ENCODE assay signal across 18 cellular contexts in the genomic region with DNA sequence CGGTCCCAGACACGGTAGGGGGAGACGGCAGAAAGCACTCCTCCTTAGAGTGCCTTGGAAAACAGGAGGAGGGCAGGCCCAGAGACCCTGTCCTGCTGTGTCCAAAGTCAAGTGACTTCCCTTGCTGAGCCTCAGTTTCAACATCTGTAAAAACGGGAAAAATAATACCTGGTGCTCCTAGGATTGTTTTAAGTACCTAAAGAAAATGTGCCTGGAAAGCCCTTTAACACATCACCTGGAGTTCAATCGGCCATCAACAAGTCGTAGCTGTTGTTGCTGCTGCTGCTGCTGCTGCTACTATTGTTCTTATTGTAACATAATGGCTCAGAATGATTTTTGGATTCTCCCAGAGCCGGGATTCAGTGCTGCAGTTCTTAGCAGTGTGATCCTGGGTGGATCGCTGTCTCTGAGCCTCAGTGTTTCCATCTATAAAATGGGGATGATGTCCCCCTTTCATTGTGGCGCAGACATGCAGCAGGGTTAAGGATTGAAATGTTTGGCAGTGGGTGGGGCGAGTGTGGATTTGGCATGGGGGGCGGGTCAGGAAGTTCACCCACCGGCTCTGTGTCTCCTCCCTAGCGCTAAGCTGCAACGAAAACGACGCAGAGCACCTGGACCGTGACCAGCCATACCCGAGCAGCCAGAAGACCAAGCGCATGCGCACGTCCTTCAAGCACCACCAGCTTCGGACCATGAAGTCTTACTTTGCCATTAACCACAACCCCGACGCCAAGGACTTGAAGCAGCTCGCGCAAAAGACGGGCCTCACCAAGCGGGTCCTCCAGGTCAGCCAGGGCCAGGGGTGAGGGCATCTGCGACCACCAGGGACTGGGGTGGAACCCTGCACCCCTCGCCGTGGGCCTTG. TPM values are rescaled to one million over a fixed set of nuclear protein-coding genes. Genes with fewer than 3 reads are reported as not detected.
DNase-seq lines count a peak whose midpoint lies in the region; ATAC-seq, FAIRE-seq and TF ChIP-seq lines count a peak whose summit lies in the region.
"Had no signal": no experiment of that assay in that cellular context is flagged by ENCODE, and none has a peak within 500 bp of the region (broad histone marks: within the 10 kb centered on the region; RNA-seq: fewer than 3 reads in every experiment).

No MANE protein-coding gene starts in this region.

- no peak for TF ChIP-seq POLR2A in GM12878 (IDR thresholded peaks at IDR 0.05; ENCODE audit: low read depth, low read length)
- TF ChIP-seq POLR2A in H54 (IDR thresholded peaks at IDR 0.05; ENCODE audit: low read depth, low read length): no peak

- FAIRE-seq in GM12878 (lab: Jason Lieb, UNC) (no peak), H54 (lab: Jason Lieb, UNC) (no peak), urothelium cell line (lab: Jason Lieb, UNC) (no peak)
- FAIRE-seq: astrocyte had no signal

- H3K4me3 ChIP-seq in GM12865 (ENCODE audit: low read depth, low read length) (no peak overlapping the region), GM12878 (no peak overlapping the region), neural progenitor cell (no peak overlapping the region), foreskin fibroblast (ENCODE audit: low read depth in 1 of 2, low read length in 2 of 2) (no peak overlapping the region)
- H3K4me3 ChIP-seq: colonic mucosa, MG63, SJSA1, suprapubic skin had no signal

- H3K27ac Mint-ChIP-seq in neural progenitor cell: no peak overlapping the region

- POLR2A ChIA-PET in GM12878 (lab: Charles Lee): no interaction called here

- peaks cover 2% of the 10 kb centered on the region for H3K9me3 Mint-ChIP-seq in neural progenitor cell
- H3K9me3 Mint-ChIP-seq: activated CD4-positive, alpha-beta T cell treated with anti-CD3 and anti-CD28 coated beads, Interleukin-2, amount 10 ng/mL, durations not matched to agents 7 days and 5 days had no signal

- in situ Hi-C loops in GM12878 (cut with MboI): no loop called here

- TF ChIP-seq CTCF in GM12865 (IDR thresholded peaks at IDR 0.05; ENCODE audit: insufficient read depth, low read depth, low read length, missing control alignments): no peak
- TF ChIP-seq CTCF in GM20000 (IDR thresholded peaks at IDR 0.05; ENCODE audit: extremely low read depth, missing control alignments): no peak
- no peak for TF ChIP-seq CTCF in GM12878 (IDR thresholded peaks at IDR 0.05 in 2 of 3, conservative IDR thresholded peaks at IDR 0.05 in 1 of 3; ENCODE audit: control insufficient read depth in 2 of 3, extremely low read depth in 1 of 3, insufficient read depth in 1 of 3, low read depth in 3 of 3, low read length in 3 of 3)
- no peak for TF ChIP-seq CTCF in neural progenitor cell (IDR thresholded peaks at IDR 0.05)
- no peak for TF ChIP-seq CTCF in foreskin fibroblast (IDR thresholded peaks at IDR 0.05; ENCODE audit: low read depth, low read length)

- H3K4me1 ChIP-seq in GM12878 (ENCODE audit: control insufficient read depth, insufficient read depth, low read length) (peaks cover 7% of the 10 kb centered on the region), neural progenitor cell (peaks cover 29% of the 10 kb centered on the region)
- H3K4me1 ChIP-seq: parathyroid adenoma, SJSA1 had no signal

- H2AFZ ChIP-seq in GM12878 (ENCODE audit: control insufficient read depth, low read depth, low read length) (no peak overlapping the region), neural progenitor cell (replicated peaks) (no peak overlapping the region)
- H2AFZ ChIP-seq: parathyroid adenoma had no signal

- H3K4me3 Mint-ChIP-seq in neural progenitor cell: no peak overlapping the region
- H3K4me3 Mint-ChIP-seq: activated CD4-positive, alpha-beta T cell treated with anti-CD3 and anti-CD28 coated beads, Interleukin-2, amount 10 ng/mL, durations not matched to agents 7 days and 5 days had no signal

- CTCF ChIA-PET in GM12878 (lab: Yijun Ruan, JAX): interaction anchor here (0.8 to 1.2 kb wide), 2 partner anchors 15 to 17 kb away, joined by 3 to 4 read pairs; no protein-coding TSS in a partner anchor

- H3K27me3 ChIP-seq in GM12878 (replicated peaks in 1 of 2; ENCODE audit: control insufficient read depth in 2 of 2, insufficient read depth in 2 of 2, low read length in 1 of 2): peaks cover 0 to 45% of the 10 kb centered on the region in 2 experiments; a peak in 2 of 4 replicates
- H3K27me3 ChIP-seq in neural progenitor cell: peaks cover 100% of the 10 kb centered on the region
- H3K27me3 ChIP-seq: MG63 had no signal

- RAD21 ChIA-PET in GM12878 (lab: Charles Lee; ENCODE audit: unreplicated experiment): no interaction called here

- H3F3A ChIP-seq in neural progenitor cell (ENCODE audit: low read depth): peaks cover 51% of the 10 kb centered on the region

- peak; percentile 77 for DNase-seq in GM12865 (ENCODE audit: low read depth)
- DNase-seq in GM20000 (ENCODE audit: low spot score): peak; percentile 76
- DNase-seq in GM12878 (ENCODE audit: low read depth, low spot score): no peak
- DNase-seq in neural progenitor cell (ENCODE audit: low spot score): peak; percentile 43
- no peak for DNase-seq in H54 (ENCODE audit: insufficient read length, low spot score)
- no peak for DNase-seq in foreskin fibroblast
- no peak for DNase-seq in urothelium cell line (ENCODE audit: low spot score)
- DNase-seq: activated CD4-positive, alpha-beta T cell treated with anti-CD3 and anti-CD28 coated beads, Interleukin-2, amount 10 ng/mL, durations not matched to agents 7 days and 5 days; colonic mucosa; MG63; NCI-H187 treated with DMSO at 0.1 percent for 48 hours; stimulated activated CD4-positive, alpha-beta T cell treated with anti-CD3 and anti-CD28 coated beads, Interleukin-4, amount 100 ng/mL, for 1 hour had no signal

- peaks cover 0 to 1% of the 10 kb centered on the region in 2 experiments; a peak in 2 of 4 replicates for H3K36me3 ChIP-seq in GM12878 (ENCODE audit: control insufficient read depth in 2 of 2, insufficient read depth in 2 of 2, low read length in 1 of 2)
- peaks cover 12% of the 10 kb centered on the region for H3K36me3 ChIP-seq in neural progenitor cell
- H3K36me3 ChIP-seq: colonic mucosa, MG63, SJSA1, suprapubic skin had no signal

- H3K27ac ChIP-seq in GM12878 (ENCODE audit: control insufficient read depth, insufficient read depth) (no peak overlapping the region), neural progenitor cell (no peak overlapping the region)
- H3K27ac ChIP-seq: colonic mucosa, parathyroid adenoma, SJSA1, suprapubic skin had no signal

- BruUV-seq in GM12878 (replicated peaks; lab: Mats Ljungman, UMichigan): no TSS peak

- no peak for TF ChIP-seq EP300 in GM12878 (IDR thresholded peaks at IDR 0.05; ENCODE audit: borderline replicate concordance in 1 of 2, control insufficient read depth in 1 of 2, low read depth in 2 of 2, low read length in 2 of 2)

- peaks cover 60% of the 10 kb centered on the region for H3K27me3 Mint-ChIP-seq in neural progenitor cell (ENCODE audit: insufficient read depth, low read depth)

- peaks cover 19% of the 10 kb centered on the region for H3K4me1 Mint-ChIP-seq in neural progenitor cell

- no peak for TF ChIP-seq RAD21 in GM12878 (IDR thresholded peaks at IDR 0.05; ENCODE audit: insufficient read depth, low read depth, low read length)

- H3K79me2 ChIP-seq in GM12878 (ENCODE audit: control insufficient read depth, insufficient read depth, low read length) (no peaks in the 10 kb centered on the region), neural progenitor cell (ENCODE audit: low read depth) (peaks cover 49% of the 10 kb centered on the region)
- H3K79me2 ChIP-seq: parathyroid adenoma had no signal

- H3K36me3 Mint-ChIP-seq in neural progenitor cell: peaks cover 2% of the 10 kb centered on the region

- H3K9me3 ChIP-seq in GM12878 (replicated peaks; ENCODE audit: control insufficient read depth, insufficient read depth, low read length) (no peaks in the 10 kb centered on the region; the same call in 2 of the 3 replicates), neural progenitor cell (ENCODE audit: low read depth) (no peaks in the 10 kb centered on the region)
- H3K9me3 ChIP-seq: colonic mucosa, MG63, SJSA1, suprapubic skin had no signal

- H3K4me2 ChIP-seq in GM12878 (ENCODE audit: control insufficient read depth, insufficient read depth) (peak overlapping the region; percentile 42; the same call in 1 of the 2 replicates), neural progenitor cell (no peak overlapping the region)

- SMC1A ChIA-PET in GM12878 (lab: Charles Lee; ENCODE audit: uncharacterized antibody, unreplicated experiment): interaction anchor here (2.9 kb wide), 1 partner anchor 19 kb away, joined by 15 read pairs; no protein-coding TSS in a partner anchor

- ATAC-seq in GM12878: peak; percentile 58
- ATAC-seq: left lobe of liver had no signal

- no peaks in the 10 kb centered on the region; the same call in 1 of the 2 replicates for H4K20me1 ChIP-seq in GM12878 (ENCODE audit: control insufficient read depth, insufficient read depth)
- H4K20me1 ChIP-seq in neural progenitor cell (ENCODE audit: low read depth): peaks cover 97% of the 10 kb centered on the region

- H3K9ac ChIP-seq in GM12878 (ENCODE audit: control insufficient read depth, insufficient read depth, low read length) (no peak overlapping the region), neural progenitor cell (no peak overlapping the region)
- H3K9ac ChIP-seq: parathyroid adenoma had no signal

- WGBS in GM12878 (ENCODE audit: insufficient coverage, insufficient replicate concordance, low lambda C conversion rate, missing lambda C conversion rate): 11% methylated on average over 30 of the region's 31 CpGs

- intact Hi-C loops in GM12878 (cut with micrococcal nuclease; ENCODE audit: unreplicated experiment): no loop called here

TF ChIP-seq in GM12878, 131 proteins besides CTCF, POLR2A, EP300 and RAD21 (continues in another document):
- TF ChIP-seq RUNX3 (IDR thresholded peaks at IDR 0.05; ENCODE audit: low read length) (peak; percentile 31; the same call in 1 of the 2 replicates), EZH2 (IDR thresholded peaks at IDR 0.05; ENCODE audit: borderline replicate concordance, control insufficient read depth, low read depth, low read length) (no peak)

RNA-seq across cellular contexts. Expression of a gene that starts 9.2 kb away (rescaled TPM):
- 34.7 and 38.5 TPM in 2 replicates for total RNA-seq in GM12878 (2013; cell fraction: nucleolus; rRNA removed)
- total RNA-seq in GM12878 (2014; rRNA removed) (6.0 and 8.0 TPM in 2 replicates), GM12878 (2014; rRNA removed; fragmentation: Illumina TruSeq; extraction: Trizol) (3.3 TPM in 2 replicates), GM12878 (2021) (9.0 and 10.3 TPM in 2 replicates), neural progenitor cell (ENCODE audit: low replicate concordance) (36.3 and 59.5 TPM in 2 replicates)
- polyA plus RNA-seq in GM12878 (2011; ENCODE audit: low read depth): 1.1 TPM
- polyA plus RNA-seq in GM12878 (2011; rRNA removed) (46.5 and 69.8 TPM in 2 replicates), GM12878 (2014; fragmentation: Illumina TruSeq; extraction: Trizol) (3.6 and 6.0 TPM in 2 replicates), GM12878 (2014; fragmentation: Nextera tagmentation; extraction: Ambion mirVana) (1 to 10 TPM in 1 of 2 experiments, under 1 TPM in 1; 0.82 to 2.6 TPM), GM12878 (2014; rRNA removed) (7.6 and 14.2 TPM in 2 replicates), GM12878 (2016; fragmentation: Nextera tagmentation; extraction: Ambion mirVana) (1 to 10 TPM; 2.6 to 4.6 TPM)
- polyA plus RNA-seq in GM12878 (2011; cell fraction: cytosol; rRNA removed): 109 and 126 TPM in 2 replicates
- 225 and 243 TPM in 2 replicates for polyA plus RNA-seq in GM12878 (2011; cell fraction: nucleus; rRNA removed)
- 1.7 and 4.5 TPM in 2 replicates for polyA plus RNA-seq in GM12878 (2012)
- 38.6 and 76.6 TPM in 2 replicates for polyA minus RNA-seq in GM12878 (2011; rRNA and poly(A)+ RNA removed)
- polyA minus RNA-seq in GM12878 (2011; cell fraction: cytosol; rRNA and poly(A)+ RNA removed): 49.9 and 53.2 TPM in 2 replicates
- polyA minus RNA-seq in GM12878 (2011; cell fraction: nucleus; rRNA and poly(A)+ RNA removed): 34.7 and 46.5 TPM in 2 replicates
- total RNA-seq: activated CD4-positive, alpha-beta T cell treated with anti-CD3 and anti-CD28 coated beads, Interleukin-2, amount 10 ng/mL, durations not matched to agents 7 days and 5 days; fibroblast of villous mesenchyme had no signal

Comparison
In these comparisons a context has a peak if more than half of its experiments do, and no peak if none do; other contexts are left out.
1. DNase-seq: peak in GM12865 (single experiment), GM20000 (single experiment) and neural progenitor cell (single experiment); none in GM12878 (single experiment), H54 (single experiment), foreskin fibroblast (0 of 2) and urothelium cell line (single experiment).